ENCODE assay signal across 8 cellular contexts in the genomic region with DNA sequence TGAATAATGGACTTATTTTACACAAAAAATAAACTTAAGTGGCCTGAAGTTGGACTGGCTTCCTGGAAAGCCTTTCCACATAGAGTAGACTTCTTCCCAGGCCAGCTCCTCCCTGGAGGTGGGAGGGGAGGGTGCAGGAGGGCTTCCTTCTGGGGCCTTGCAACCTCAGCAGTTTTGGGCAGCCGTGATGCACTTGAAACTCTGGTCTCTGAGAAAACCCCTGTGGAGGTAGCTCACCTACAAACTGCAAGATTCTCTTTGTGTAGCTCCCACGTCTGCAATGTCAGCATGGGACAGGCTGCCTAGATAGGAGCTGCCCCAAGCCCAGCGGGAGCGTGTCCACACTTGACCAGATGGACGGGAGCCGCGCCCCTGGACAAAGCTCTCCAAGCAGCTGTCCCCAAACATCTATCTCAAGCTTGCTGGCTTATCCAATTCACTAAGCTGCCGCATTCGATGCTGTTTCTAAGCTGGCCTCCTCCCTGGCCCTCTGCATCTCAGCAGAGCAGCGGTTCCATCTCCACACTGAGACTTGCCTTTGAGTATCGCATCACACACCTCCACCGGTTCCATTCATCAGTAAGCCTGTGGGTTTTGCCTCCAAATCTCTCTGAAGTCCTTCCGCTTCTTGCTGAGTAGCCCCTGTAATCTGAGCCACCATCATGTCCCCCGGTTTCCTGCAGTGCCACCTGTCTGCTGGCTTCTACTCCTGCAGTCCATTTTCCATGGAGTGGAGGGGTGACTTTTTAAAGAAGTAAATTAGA. TPM values are rescaled to one million over a fixed set of nuclear protein-coding genes. Genes with fewer than 3 reads are reported as not detected.
DNase-seq lines count a peak whose midpoint lies in the region; ATAC-seq and TF ChIP-seq lines count a peak whose summit lies in the region.

No MANE protein-coding gene starts in this region.

- H3K9ac ChIP-seq in BLaER1 (no peak overlapping the region), mesendoderm (ENCODE audit: low read length) (peak overlapping the region; percentile 36)

- no peak overlapping the region for H3K4me3 ChIP-seq in BLaER1
- H3K4me3 ChIP-seq in HAP-1: no peak overlapping the region
- H3K4me3 ChIP-seq in Panc1 (ENCODE audit: low read depth in 2 of 2, low read length in 2 of 2): peak overlapping the region; percentile 25 to 43
- no peak overlapping the region for H3K4me3 ChIP-seq in mesendoderm (ENCODE audit: low read length)
- peak overlapping the region in 1 of 2 donors; percentile 38 for H3K4me3 ChIP-seq in vagina

- H3K4me1 ChIP-seq in BLaER1: peaks cover 65% of the 10 kb centered on the region
- peaks cover 14% of the 10 kb centered on the region for H3K4me1 ChIP-seq in HAP-1
- H3K4me1 ChIP-seq in Panc1 (ENCODE audit: control insufficient read depth, insufficient read depth, low read length): peaks cover 60% of the 10 kb centered on the region
- H3K4me1 ChIP-seq in mesendoderm (ENCODE audit: control insufficient read depth, low read depth, low read length): peaks cover 9% of the 10 kb centered on the region
- H3K4me1 ChIP-seq in vagina: peaks cover 52% of the 10 kb centered on the region

- peak; percentile 88 for TF ChIP-seq CTCF in Panc1 (IDR thresholded peaks at IDR 0.05)
- peak; percentile 70 for TF ChIP-seq CTCF in chondrocyte (IDR thresholded peaks at IDR 0.05)
- no peak for TF ChIP-seq CTCF in vagina (IDR thresholded peaks at IDR 0.05)

- POLR2A ChIA-PET in Panc1 (lab: Charles Lee): interaction anchor here (0.6 kb wide), 1 partner anchor 346 kb away, joined by 4 read pairs; no protein-coding TSS in a partner anchor

- H4K8ac ChIP-seq in mesendoderm (ENCODE audit: low read depth, low read length): no peak overlapping the region

- H2BK120ac ChIP-seq in mesendoderm (ENCODE audit: low read depth, low read length): no peak overlapping the region

- H3K9me3 Mint-ChIP-seq in chondrocyte (ENCODE audit: low read depth): no peaks in the 10 kb centered on the region

- peak overlapping the region; percentile 36 for H3K56ac ChIP-seq in mesendoderm (ENCODE audit: low read length)

- H3K4me2 ChIP-seq in BLaER1 (peak overlapping the region; percentile 83), mesendoderm (ENCODE audit: low read length) (no peak overlapping the region)

- no peaks in the 10 kb centered on the region for H3K36me3 Mint-ChIP-seq in chondrocyte (ENCODE audit: low read depth)

- ATAC-seq in Panc1 (peak; percentile 29; the same call in 1 of the 2 replicates), GM19328 (IDR thresholded peaks at IDR 0.05; ENCODE audit: unreplicated experiment) (no peak), GM21717 (IDR thresholded peaks at IDR 0.05; ENCODE audit: unreplicated experiment) (no peak)

- peaks cover 4% of the 10 kb centered on the region for H3K79me1 ChIP-seq in mesendoderm (ENCODE audit: low read length)

- H3K27me3 Mint-ChIP-seq in chondrocyte (ENCODE audit: low read depth): no peaks in the 10 kb centered on the region

- peak overlapping the region; percentile 58 for H3K4me3 Mint-ChIP-seq in chondrocyte (ENCODE audit: unreplicated experiment)

- peak; percentile 8 to 53 for DNase-seq in HAP-1 (ENCODE audit: low spot score in 2 of 2)
- DNase-seq in Panc1 (ENCODE audit: low read depth, low spot score): no peak
- no peak for DNase-seq in chondrocyte (ENCODE audit: low spot score)
- peak; percentile 89 for DNase-seq in mesendoderm
- peak in 1 of 2 donors; percentile 87 for DNase-seq in vagina (ENCODE audit: extremely low spot score in 2 of 2)

- peak overlapping the region; percentile 89 for H3K27ac Mint-ChIP-seq in chondrocyte (ENCODE audit: unreplicated experiment)

- no CpG with 5 or more reads among the region's 14 CpGs for WGBS in mesendoderm (ENCODE audit: extremely low coverage, insufficient coverage, low lambda C conversion rate)

- peaks cover 4% of the 10 kb centered on the region for H3K79me2 ChIP-seq in mesendoderm (ENCODE audit: control insufficient read depth, insufficient read depth, low read length)

- H3K27me3 ChIP-seq in BLaER1 (no peaks in the 10 kb centered on the region), HAP-1 (ENCODE audit: low read depth) (no peaks in the 10 kb centered on the region), Panc1 (ENCODE audit: control insufficient read depth, insufficient read depth, low read length) (no peaks in the 10 kb centered on the region), mesendoderm (ENCODE audit: insufficient read depth, low read length, poor library complexity) (no peaks in the 10 kb centered on the region), vagina (no peaks in the 10 kb centered on the region)

- in situ Hi-C loops in HAP-1 (cut with MboI; ENCODE audit: low sequenced_read_pairs): no loop called here
- in situ Hi-C loops in Panc1 (cut with HindIII; ENCODE audit: low pct_unique_long_range_greater_than_20kb, low sequenced_read_pairs): no loop called here

- peaks cover 31% of the 10 kb centered on the region for H4K20me1 ChIP-seq in BLaER1

- peaks cover 34% of the 10 kb centered on the region for H3K4me1 Mint-ChIP-seq in chondrocyte (ENCODE audit: low read depth)

- peak overlapping the region; percentile 33 for H4K5ac ChIP-seq in mesendoderm (ENCODE audit: low read length)

- H3K4ac ChIP-seq in mesendoderm (ENCODE audit: low read depth, low read length): peak overlapping the region; percentile 75

- H3K27ac ChIP-seq in BLaER1 (peak overlapping the region; percentile 60), Panc1 (ENCODE audit: low read length) (peak overlapping the region; percentile 96), mesendoderm (ENCODE audit: low read depth, low read length) (peak overlapping the region; percentile 46), vagina (peak overlapping the region; percentile 72)

- no peak for TF ChIP-seq POLR2A in vagina (IDR thresholded peaks at IDR 0.05)

- H2AK5ac ChIP-seq in mesendoderm (ENCODE audit: low read length): no peak overlapping the region

- no peak overlapping the region for H3K23ac ChIP-seq in mesendoderm (ENCODE audit: low read length)

- intact Hi-C loops in Panc1 (cut with micrococcal nuclease; ENCODE audit: unreplicated experiment) (loop anchor here (2.0 kb wide), 1 partner anchor 52 kb away; no protein-coding TSS in a partner anchor), vagina (cut with DNase I) (loop anchor here (5.0 kb wide), 1 partner anchor 37 kb away; no protein-coding TSS in a partner anchor)

- no peaks in the 10 kb centered on the region for H3K9me3 ChIP-seq in BLaER1
- no peaks in the 10 kb centered on the region for H3K9me3 ChIP-seq in HAP-1
- no peaks in the 10 kb centered on the region for H3K9me3 ChIP-seq in Panc1 (ENCODE audit: control insufficient read depth, insufficient read depth, low read depth, low read length)
- no peaks in the 10 kb centered on the region for H3K9me3 ChIP-seq in vagina

- no peaks in the 10 kb centered on the region for H3K36me3 ChIP-seq in BLaER1
- no peaks in the 10 kb centered on the region for H3K36me3 ChIP-seq in HAP-1 (replicated peaks)
- no peaks in the 10 kb centered on the region; the same call in 1 of the 2 replicates for H3K36me3 ChIP-seq in Panc1 (ENCODE audit: control insufficient read depth, insufficient read depth, low read length)
- H3K36me3 ChIP-seq in mesendoderm (ENCODE audit: control insufficient read depth, insufficient read depth, low read length): no peaks in the 10 kb centered on the region
- H3K36me3 ChIP-seq in vagina: no peaks in the 10 kb centered on the region

- no peak overlapping the region for H2BK15ac ChIP-seq in mesendoderm (replicated peaks; ENCODE audit: low read depth)

- BruUV-seq in Panc1 (replicated peaks; lab: Mats Ljungman, UMichigan): no TSS peak

- CTCF ChIA-PET in Panc1 (lab: Charles Lee): interaction anchor here (0.6 to 2.5 kb wide), 6 partner anchors 11 to 612 kb away, joined by 3 to 11 read pairs (median 3); no protein-coding TSS in a partner anchor

- H2BK5ac ChIP-seq in mesendoderm (ENCODE audit: low read length): peak overlapping the region; percentile 25

- H3K18ac ChIP-seq in mesendoderm (ENCODE audit: low read length): peak overlapping the region; percentile 65

RNA-seq across cellular contexts. Expression of gene LPIN1, which starts 1.6 kb away (rescaled TPM):
- total RNA-seq in Panc1 (2021; ENCODE audit: unreplicated experiment): 51.8 TPM
- 23.0 TPM for polyA plus RNA-seq in Panc1 (2012; ENCODE audit: insufficient read length)
- 16.2 to 20.5 TPM (median 17.5 TPM) in 3 replicates for total RNA-seq in chondrocyte
- 1.9 TPM for polyA plus RNA-seq in mesendoderm (2013, experiment 1 of 2)
- polyA plus RNA-seq in mesendoderm (2013, experiment 2 of 2): 1.8 TPM
- total RNA-seq in vagina: 67.5 TPM

Comparison
In these comparisons a context has a peak if more than half of its experiments do, and no peak if none do; other contexts are left out.
1. H3K27ac ChIP-seq: peak in every context shown above with its lines; median percentile 96 in Panc1; 72 in vagina; 60 in BLaER1; 46 in mesendoderm.
2. H3K4me3 ChIP-seq: peak in Panc1 (2 of 2); none in BLaER1 (single experiment), HAP-1 (single experiment) and mesendoderm (single experiment).
3. DNase-seq: peak in HAP-1 (2 of 2) and mesendoderm (single experiment); none in Panc1 (single experiment) and chondrocyte (single experiment).
4. CTCF ChIP-seq: peak in Panc1 (single experiment) and chondrocyte (single experiment); none in vagina (0 of 3).